ENCODE assay signal across 19 cellular contexts in the genomic region with DNA sequence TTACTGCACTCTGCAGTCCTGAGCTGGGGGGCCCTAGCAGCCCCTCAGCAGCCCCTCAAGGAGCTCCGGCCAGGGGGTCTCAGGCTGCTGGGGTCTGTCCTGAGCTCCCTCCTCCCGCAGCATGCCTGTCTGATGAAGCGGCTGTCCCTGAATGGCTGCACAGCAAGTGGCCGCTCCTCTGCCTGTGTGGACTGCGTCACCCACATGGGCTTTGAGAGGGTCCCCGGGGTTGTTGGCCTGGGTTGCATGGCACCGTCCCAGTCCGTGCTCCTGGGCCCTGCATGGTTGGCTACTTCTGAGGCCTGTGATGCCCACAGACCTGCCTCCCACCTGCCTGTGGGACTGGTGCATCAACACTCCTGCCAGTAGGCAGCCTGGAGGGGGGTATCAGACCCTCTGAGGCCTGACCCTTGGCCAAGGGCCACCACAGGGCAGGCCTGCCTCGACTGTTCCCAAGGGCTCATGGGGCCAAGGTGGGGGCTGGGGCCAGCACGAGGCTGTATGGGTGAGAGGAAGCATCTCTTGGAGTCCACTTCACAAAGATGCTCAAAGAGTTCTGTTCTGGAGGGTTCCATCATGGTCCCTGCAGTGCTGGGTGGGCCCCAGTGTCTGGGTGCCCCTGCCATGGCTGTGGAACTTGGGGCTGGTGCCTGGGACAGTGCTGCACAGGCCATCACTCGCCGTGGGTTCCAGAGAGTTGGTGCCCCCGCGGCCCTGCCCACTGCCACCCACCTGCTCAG. TPM values are rescaled to one million over a fixed set of nuclear protein-coding genes. Genes with fewer than 3 reads are reported as not detected.
"Had no signal": no experiment of that assay in that cellular context is flagged by ENCODE, and none has a peak within 500 bp of the region (broad histone marks: within the 10 kb centered on the region; RNA-seq: fewer than 3 reads in every experiment).

No MANE protein-coding gene starts in this region.

- H3K4me1 ChIP-seq: parathyroid adenoma, uterus had no signal

- H3K27me3 ChIP-seq: esophagus squamous epithelium, gastrocnemius medialis, sigmoid colon, testis, uterus had no signal

- H3K36me3 ChIP-seq: neutrophil, uterus had no signal

- H3K4me3 ChIP-seq: coronary artery, esophagus squamous epithelium, gastrocnemius medialis, sigmoid colon, smooth muscle cell, testis, uterus had no signal

- H3K9ac ChIP-seq: parathyroid adenoma had no signal

- FAIRE-seq: bronchial epithelial cell had no signal

- DNase-seq: activated T-cell treated with anti-CD3 and anti-CD28 coated beads, Interleukin-2, amount 50 U/mL, for 24 hours; amygdala; cerebellar nuclear complex; esophagus squamous epithelium; natural killer cell; sigmoid colon; T1000; testis; trophoblast cell; uterus had no signal

- H3K9me3 ChIP-seq: esophagus squamous epithelium, gastrocnemius medialis, neutrophil, sigmoid colon, testis, uterus had no signal

- H3K27ac ChIP-seq: coronary artery, esophagus squamous epithelium, gastrocnemius medialis, neutrophil, parathyroid adenoma, sigmoid colon, uterus had no signal

RNA-seq across cellular contexts. Expression of a gene that starts 47.4 kb away (rescaled TPM):
- total RNA-seq: activated T-helper 17 cell treated with anti-CD3 and anti-CD28 coated beads, Interleukin-2, amount 50 U/mL, for 72 hours; bronchial epithelial cell; endodermal cell; gastrocnemius medialis; lung microvascular endothelial cell had no signal
